ENCODE assay signal across 19 cellular contexts in genomic region chr11:122637538-122637937, GRCh38. TPM values are rescaled to one million over a fixed set of nuclear protein-coding genes. Genes with fewer than 3 reads are reported as not detected.
DNase-seq lines count a peak whose midpoint lies in the region; ATAC-seq and TF ChIP-seq lines count a peak whose summit lies in the region.
"Had no signal": no experiment of that assay in that cellular context is flagged by ENCODE, and none has a peak within 500 bp of the region (broad histone marks: within the 10 kb centered on the region; RNA-seq: fewer than 3 reads in every experiment).

No MANE protein-coding gene starts in this region.

- H3K4me3 Mint-ChIP-seq in activated CD8-positive, alpha-beta T cell treated with anti-CD3 and anti-CD28 coated beads for 36 hours = no peak overlapping the region
- H3K4me3 Mint-ChIP-seq in natural killer cell = no peak overlapping the region

- H3F3A ChIP-seq in DOHH2 (ENCODE audit: control insufficient read depth, insufficient read depth) = no peaks in the 10 kb centered on the region

- H3K9me2 ChIP-seq in DOHH2 (replicated peaks; ENCODE audit: control insufficient read depth, low read length) = no peaks in the 10 kb centered on the region

- H3K9me3 Mint-ChIP-seq in activated CD8-positive, alpha-beta T cell treated with anti-CD3 and anti-CD28 coated beads for 36 hours = no peaks in the 10 kb centered on the region
- no peaks in the 10 kb centered on the region for H3K9me3 Mint-ChIP-seq in natural killer cell

- no peak overlapping the region for H3K9ac ChIP-seq in BLaER1

- no peaks in the 10 kb centered on the region for H3K36me3 Mint-ChIP-seq in activated CD8-positive, alpha-beta T cell treated with anti-CD3 and anti-CD28 coated beads for 36 hours (ENCODE audit: low read depth)
- no peaks in the 10 kb centered on the region for H3K36me3 Mint-ChIP-seq in natural killer cell

- H3K4me1 Mint-ChIP-seq in activated CD8-positive, alpha-beta T cell treated with anti-CD3 and anti-CD28 coated beads for 36 hours (ENCODE audit: low read depth) = peaks cover 11% of the 10 kb centered on the region
- H3K4me1 Mint-ChIP-seq in natural killer cell = peaks cover 6 to 7% of the 10 kb centered on the region in 2 donors

- intact Hi-C loops in activated CD8-positive, alpha-beta T cell treated with anti-CD3 and anti-CD28 coated beads for 36 hours (cut with micrococcal nuclease) = no loop called here
- intact Hi-C loops in natural killer cell (cut with micrococcal nuclease) = no loop called here
- intact Hi-C loops in psoas muscle (cut with DNase I) = no loop called here

- H3K4me2 ChIP-seq in BLaER1 = peak overlapping the region; percentile 59
- H3K4me2 ChIP-seq in DOHH2 (ENCODE audit: low read length) = peak overlapping the region; percentile 12; the same call in 1 of the 2 replicates

- H3K4me1 ChIP-seq in BLaER1 = peaks cover 50% of the 10 kb centered on the region
- H3K4me1 ChIP-seq in DOHH2 (ENCODE audit: control insufficient read depth, low read length) = peaks cover 9% of the 10 kb centered on the region
- no peaks in the 10 kb centered on the region for H3K4me1 ChIP-seq in psoas muscle

- H3K27me3 ChIP-seq in BLaER1 = no peaks in the 10 kb centered on the region
- no peaks in the 10 kb centered on the region for H3K27me3 ChIP-seq in DOHH2 (ENCODE audit: control insufficient read depth, low read length)
- H3K27me3 ChIP-seq in psoas muscle (ENCODE audit: insufficient read depth in 3 of 3, low read length in 2 of 3) = no peaks in the 10 kb centered on the region
- H3K27me3 ChIP-seq: foreskin keratinocyte, right atrium auricular region, thyroid gland had no signal

- ATAC-seq in activated CD8-positive, alpha-beta T cell treated with anti-CD3 and anti-CD28 coated beads for 36 hours = peak; percentile 78
- peak; percentile 42 to 55 (median 48) for ATAC-seq in natural killer cell
- no peak for ATAC-seq in psoas muscle
- ATAC-seq in HG03571 (IDR thresholded peaks at IDR 0.05; ENCODE audit: unreplicated experiment) = no peak
- ATAC-seq: foreskin keratinocyte, SK-N-SH treated with all-trans-retinoic acid at 6 μM for 48 hours had no signal

- H3K9me3 ChIP-seq in BLaER1 (no peaks in the 10 kb centered on the region), DOHH2 (ENCODE audit: control insufficient read depth, insufficient read depth, low read length) (no peaks in the 10 kb centered on the region), psoas muscle (no peaks in the 10 kb centered on the region)
- H3K9me3 ChIP-seq: right atrium auricular region, thyroid gland had no signal

- WGBS in psoas muscle, 3 donors = 36 to 47% (median 45%) methylated on average over 6 of the region's 6 CpGs

- TF ChIP-seq CTCF in DOHH2 (IDR thresholded peaks at IDR 0.05; ENCODE audit: low read depth, low read length, poor library complexity, severe bottlenecking) = no peak
- no peak for TF ChIP-seq CTCF in activated CD8-positive, alpha-beta T cell treated with anti-CD3 and anti-CD28 coated beads for 36 hours (IDR thresholded peaks at IDR 0.05)
- TF ChIP-seq CTCF in natural killer cell (IDR thresholded peaks at IDR 0.05) = no peak
- TF ChIP-seq CTCF in psoas muscle (IDR thresholded peaks at IDR 0.05) = no peak

- no peaks in the 10 kb centered on the region for H3K79me2 ChIP-seq in DOHH2 (ENCODE audit: control insufficient read depth, low read length)

- H3K27ac ChIP-seq in BLaER1 = no peak overlapping the region
- H3K27ac ChIP-seq in DOHH2 (ENCODE audit: low read depth, low read length) = no peak overlapping the region
- no peak overlapping the region for H3K27ac ChIP-seq in psoas muscle
- H3K27ac ChIP-seq: foreskin keratinocyte, right atrium auricular region, thyroid gland had no signal

- H3K27ac Mint-ChIP-seq in activated CD8-positive, alpha-beta T cell treated with anti-CD3 and anti-CD28 coated beads for 36 hours = no peak overlapping the region
- no peak overlapping the region for H3K27ac Mint-ChIP-seq in natural killer cell

- H3K27me3 Mint-ChIP-seq in activated CD8-positive, alpha-beta T cell treated with anti-CD3 and anti-CD28 coated beads for 36 hours = no peaks in the 10 kb centered on the region
- no peaks in the 10 kb centered on the region for H3K27me3 Mint-ChIP-seq in natural killer cell (ENCODE audit: low read depth in 2 of 2)

- H3K36me3 ChIP-seq in BLaER1 (no peaks in the 10 kb centered on the region), DOHH2 (ENCODE audit: control insufficient read depth, low read length) (no peaks in the 10 kb centered on the region), psoas muscle (ENCODE audit: insufficient read depth in 1 of 2, low read depth in 1 of 2) (no peaks in the 10 kb centered on the region)
- H3K36me3 ChIP-seq: right atrium auricular region, thyroid gland had no signal

- CTCF ChIA-PET in activated CD8-positive, alpha-beta T cell treated with anti-CD3 and anti-CD28 coated beads for 36 hours (lab: Charles Lee) = interaction anchor here (1.3 to 11.1 kb wide), 4 partner anchors 9 to 145 kb away, joined by 3 to 149 read pairs (median 61); no protein-coding TSS in a partner anchor

- no peaks in the 10 kb centered on the region for H4K20me1 ChIP-seq in BLaER1
- H4K20me1 ChIP-seq in DOHH2 (ENCODE audit: control insufficient read depth, insufficient read depth, low read depth, low read length) = no peaks in the 10 kb centered on the region

- H3K4me3 ChIP-seq in BLaER1 (no peak overlapping the region), DOHH2 (ENCODE audit: low read length) (no peak overlapping the region), psoas muscle (no peak overlapping the region)
- H3K4me3 ChIP-seq: right atrium auricular region, thyroid gland had no signal

- DNase-seq in activated CD8-positive, alpha-beta T cell treated with anti-CD3 and anti-CD28 coated beads for 36 hours = peak; percentile 59
- DNase-seq in natural killer cell = no peak
- no peak for DNase-seq in psoas muscle
- no peak for DNase-seq in NCI-H446 treated with DMSO at 0.1 percent for 48 hours (lab: John Stamatoyannopoulos, UW)
- DNase-seq: activated CD8-positive, alpha-beta memory T cell treated with anti-CD3 and anti-CD28 coated beads, Interleukin-2, amount 50 U/mL, for 4 hours; activated effector memory CD4-positive, alpha-beta T cell treated with Interleukin-2 at 50 U/mL for 16 hours; anterior cingulate cortex; COR-L47; erythroblast; foreskin keratinocyte; hippocampal formation; NCI-H1436 treated with DMSO at 0.1 percent for 48 hours; NCI-H524 treated with DMSO at 0.1 percent for 48 hours; thyroid gland had no signal

- POLR2A ChIA-PET in activated CD8-positive, alpha-beta T cell treated with anti-CD3 and anti-CD28 coated beads for 36 hours (lab: Charles Lee) = interaction anchor here (1.2 to 1.4 kb wide), 2 partner anchors 9 to 31 kb away, joined by 3 to 4 read pairs; no protein-coding TSS in a partner anchor

RNA-seq across cellular contexts. Expression of gene UBASH3B, which starts 18.0 kb away (rescaled TPM):
- total RNA-seq in activated CD8-positive, alpha-beta T cell treated with anti-CD3 and anti-CD28 coated beads for 36 hours = 10 to 100 TPM; 36.1 to 40.6 TPM
- total RNA-seq in natural killer cell (10 to 100 TPM; 28.7 to 33.9 (median 33.5) TPM), psoas muscle (10 to 100 TPM in 1 of 4 donors, 1 to 10 TPM in 3; 2.1 to 12.6 (median 8.6) TPM)
- polyA plus RNA-seq in psoas muscle = 10 to 100 TPM in 1 of 3 donors, 1 to 10 TPM in 2; 1.4 to 17.5 (median 2.7) TPM

Comparison
In these comparisons a context has a peak if more than half of its experiments do, and no peak if none do; other contexts are left out.
1. ATAC-seq: peak in activated CD8-positive, alpha-beta T cell treated with anti-CD3 and anti-CD28 coated beads for 36 hours (single experiment) and natural killer cell (3 of 3); none in psoas muscle (0 of 4) and HG03571 (single experiment).